In genomic region chr13:19927117-19927734, GRCh38 we compare ENCODE assay signal across 8 cellular contexts. TPM values are rescaled to one million over a fixed set of nuclear protein-coding genes. Genes with fewer than 3 reads are reported as not detected.
DNase-seq lines count a peak whose midpoint lies in the region; TF ChIP-seq lines count a peak whose summit lies in the region.

No MANE protein-coding gene starts in this region.

- H3K4me3 Mint-ChIP-seq in endothelial cell (ENCODE audit: unreplicated experiment) (no peak overlapping the region), progenitor cell of endocrine pancreas (ENCODE audit: low read depth) (no peak overlapping the region)

- TF ChIP-seq CTCF in endothelial cell (IDR thresholded peaks at IDR 0.05; ENCODE audit: unreplicated experiment) (peak; percentile 32), progenitor cell of endocrine pancreas (IDR thresholded peaks at IDR 0.05; ENCODE audit: unreplicated experiment) (peak; percentile 27)

- H3K9me3 Mint-ChIP-seq in endothelial cell (ENCODE audit: unreplicated experiment) = no peaks in the 10 kb centered on the region
- peaks cover 4% of the 10 kb centered on the region for H3K9me3 Mint-ChIP-seq in progenitor cell of endocrine pancreas (ENCODE audit: low read depth)

- H3K4me1 Mint-ChIP-seq in endothelial cell (ENCODE audit: unreplicated experiment) (no peaks in the 10 kb centered on the region), progenitor cell of endocrine pancreas (ENCODE audit: low read depth) (no peaks in the 10 kb centered on the region)

- DNase-seq in NCI-H2227 treated with DMSO at 0.1 percent for 48 hours (lab: John Stamatoyannopoulos, UW) = peak; percentile 0
- no peak for DNase-seq in NCI-H2227 (lab: John Stamatoyannopoulos, UW; ENCODE audit: unreplicated experiment)
- DNase-seq in NCI-H524 treated with DMSO at 0.1 percent for 48 hours (lab: John Stamatoyannopoulos, UW) = peak; percentile 19
- DNase-seq in endothelial cell (ENCODE audit: low spot score) = no peak
- DNase-seq in progenitor cell of endocrine pancreas (ENCODE audit: low spot score, unreplicated experiment) = no peak
- DNase-seq in GDM1 (lab: John Stamatoyannopoulos, UW) = no peak
- no peak for DNase-seq in NK-92 treated with Interleukin-12 subunit alpha and Interleukin-12 subunit beta, amount 100 ng/mL, for 24 hours (lab: John Stamatoyannopoulos, UW)
- no peak for DNase-seq in OCI-M2 (lab: John Stamatoyannopoulos, UW; ENCODE audit: unreplicated experiment)

- H3K36me3 Mint-ChIP-seq in endothelial cell (ENCODE audit: low read depth, unreplicated experiment) (no peaks in the 10 kb centered on the region), progenitor cell of endocrine pancreas (ENCODE audit: insufficient read depth) (no peaks in the 10 kb centered on the region)

- H3K27me3 Mint-ChIP-seq in endothelial cell (ENCODE audit: unreplicated experiment) = no peaks in the 10 kb centered on the region
- no peaks in the 10 kb centered on the region for H3K27me3 Mint-ChIP-seq in progenitor cell of endocrine pancreas

- H3K27ac Mint-ChIP-seq in endothelial cell (ENCODE audit: unreplicated experiment) (no peak overlapping the region), progenitor cell of endocrine pancreas (no peak overlapping the region)

RNA-seq across cellular contexts. Expression of gene ZMYM2, which starts 31.3 kb away (rescaled TPM):
- total RNA-seq in endothelial cell (ENCODE audit: unreplicated experiment) = 124 TPM
- 183 and 192 TPM in 2 replicates for total RNA-seq in progenitor cell of endocrine pancreas

Comparison
In these comparisons a context has a peak if more than half of its experiments do, and no peak if none do; other contexts are left out.
1. DNase-seq: peak in NCI-H2227 treated with DMSO at 0.1 percent for 48 hours (single experiment) and NCI-H524 treated with DMSO at 0.1 percent for 48 hours (single experiment); none in NCI-H2227 (single experiment), endothelial cell (single experiment), progenitor cell of endocrine pancreas (single experiment), GDM1 (single experiment), NK-92 treated with Interleukin-12 subunit alpha and Interleukin-12 subunit beta, amount 100 ng/mL, for 24 hours (single experiment) and OCI-M2 (single experiment).